In genomic region chr19:17765069-17765618, GRCh38 we compare ENCODE assay signal across 11 cellular contexts. TPM values are rescaled to one million over a fixed set of nuclear protein-coding genes. Genes with fewer than 3 reads are reported as not detected.
DNase-seq lines count a peak whose midpoint lies in the region; ATAC-seq, FAIRE-seq and TF ChIP-seq lines count a peak whose summit lies in the region.
"Had no signal": no experiment of that assay in that cellular context is flagged by ENCODE, and none has a peak within 500 bp of the region (broad histone marks: within the 10 kb centered on the region; RNA-seq: fewer than 3 reads in every experiment).

No MANE protein-coding gene starts in this region.

- no peaks in the 10 kb centered on the region for H3K9me3 ChIP-seq in HAP-1
- H3K9me3 ChIP-seq: Caco-2 had no signal

- TF ChIP-seq CTCF in CD14-positive monocyte (IDR thresholded peaks at IDR 0.05) = no peak

- peaks cover 28% of the 10 kb centered on the region for H3K4me1 Mint-ChIP-seq in CD14-positive monocyte
- H3K4me1 Mint-ChIP-seq in central memory CD8-positive, alpha-beta T cell = no peaks in the 10 kb centered on the region

- ATAC-seq in central memory CD8-positive, alpha-beta T cell (replicated peaks; ENCODE audit: extremely low read depth, poor library complexity, severe bottlenecking) = no peak
- no peak for ATAC-seq in HG03342 (IDR thresholded peaks at IDR 0.05; ENCODE audit: unreplicated experiment)
- no peak for ATAC-seq in GM18498 (IDR thresholded peaks at IDR 0.05; ENCODE audit: unreplicated experiment)

- in situ Hi-C loops in HAP-1 (cut with MboI; ENCODE audit: low sequenced_read_pairs) = no loop called here

- peak overlapping the region; percentile 90 to 97 (median 97) for H3K27ac Mint-ChIP-seq in CD14-positive monocyte
- peak overlapping the region; percentile 35 for H3K27ac Mint-ChIP-seq in central memory CD8-positive, alpha-beta T cell (ENCODE audit: low read depth)

- H3K4me3 Mint-ChIP-seq in CD14-positive monocyte = peak overlapping the region; percentile 27 to 35
- no peak overlapping the region for H3K4me3 Mint-ChIP-seq in central memory CD8-positive, alpha-beta T cell

- DNase-seq in CD14-positive monocyte (ENCODE audit: low spot score) = peak; percentile 95
- DNase-seq in MV-4-11 (lab: John Stamatoyannopoulos, UW) = peak; percentile 96
- DNase-seq in central memory CD8-positive, alpha-beta T cell (ENCODE audit: low spot score in 2 of 2) = no peak
- DNase-seq in midbrain (lab: John Stamatoyannopoulos, UW) = peak; percentile 23
- DNase-seq in HTR-8/SVneo (ENCODE audit: insufficient read length, low spot score) = no peak
- DNase-seq in HAP-1 (ENCODE audit: low spot score in 2 of 2) = no peak
- DNase-seq: Caco-2; stimulated activated CD4-positive, alpha-beta T cell treated with anti-CD3 and anti-CD28 coated beads, Interleukin-4, amount 100 ng/mL, for 4 hours had no signal

- H3K27me3 Mint-ChIP-seq in CD14-positive monocyte (ENCODE audit: low read depth in 3 of 3) = no peaks in the 10 kb centered on the region
- H3K27me3 Mint-ChIP-seq in central memory CD8-positive, alpha-beta T cell = no peaks in the 10 kb centered on the region

- H3K36me3 Mint-ChIP-seq in CD14-positive monocyte = peaks cover 59 to 87% of the 10 kb centered on the region in 2 donors
- peaks cover 66% of the 10 kb centered on the region for H3K36me3 Mint-ChIP-seq in central memory CD8-positive, alpha-beta T cell (ENCODE audit: insufficient read depth)

- peaks cover 0 to 3% (median 0%) of the 10 kb centered on the region in 7 donors for H3K9me3 Mint-ChIP-seq in CD14-positive monocyte
- H3K9me3 Mint-ChIP-seq in central memory CD8-positive, alpha-beta T cell = no peaks in the 10 kb centered on the region

- H3K4me1 ChIP-seq in HAP-1 = peaks cover 3% of the 10 kb centered on the region; the same call in 1 of the 2 replicates
- H3K4me1 ChIP-seq: Caco-2 had no signal

- intact Hi-C loops in CD14-positive monocyte (cut with micrococcal nuclease) = loop anchor here in 1 of 2 donors (2.0 kb wide), 1 partner anchor 14 kb away; the partner anchor contains the start of gene FCHO1

- no peaks in the 10 kb centered on the region for H3K27me3 ChIP-seq in HAP-1 (ENCODE audit: low read depth)

- no peak overlapping the region for H3K4me3 ChIP-seq in HAP-1
- H3K4me3 ChIP-seq: SK-N-MC had no signal

- no peaks in the 10 kb centered on the region for H3K36me3 ChIP-seq in HAP-1 (replicated peaks)

- no peak for FAIRE-seq in HTR-8/SVneo (lab: Jason Lieb, UNC)

RNA-seq across cellular contexts. Expression of gene FCHO1, which starts 13.9 kb away (rescaled TPM):
- polyA plus RNA-seq in CD14-positive monocyte = 10 to 100 TPM; 11.4 to 13.4 TPM

RNA-seq across cellular contexts. Expression of gene B3GNT3, which starts 29.8 kb away (rescaled TPM):
- polyA plus RNA-seq in CD14-positive monocyte = not detected

RNA-seq across cellular contexts. Expression of gene MAP1S, which starts 45.9 kb away (rescaled TPM):
- 10 to 100 TPM; 27.5 to 28.3 TPM for polyA plus RNA-seq in CD14-positive monocyte

RNA-seq across cellular contexts. Expression of gene INSL3, which starts 56.2 kb away (rescaled TPM):
- under 1 TPM; 0.25 to 0.64 TPM for polyA plus RNA-seq in CD14-positive monocyte

Comparison
In these comparisons a context has a peak if more than half of its experiments do, and no peak if none do; other contexts are left out.
1. DNase-seq: peak in CD14-positive monocyte (single experiment), MV-4-11 (single experiment) and midbrain (single experiment); none in central memory CD8-positive, alpha-beta T cell (0 of 2), HTR-8/SVneo (single experiment) and HAP-1 (0 of 2).